In genomic region chr9:77236693-77237092, GRCh38 we compare ENCODE assay signal across 30 cellular contexts.
"Had no signal": no experiment of that assay in that cellular context is flagged by ENCODE, and none has a peak within 500 bp of the region (broad histone marks: within the 10 kb centered on the region; RNA-seq: fewer than 3 reads in every experiment).

No MANE protein-coding gene starts in this region.

- H3K27me3 ChIP-seq: neural progenitor cell, ovary, spleen, suprapubic skin, testis, tibial artery, transverse colon, upper lobe of left lung, vagina had no signal

- H3K27ac ChIP-seq: neural progenitor cell, ovary, parathyroid adenoma, psoas muscle, skin epidermis, spleen, suprapubic skin, testis, tibial artery, transverse colon, upper lobe of left lung, vagina had no signal

- H3K4me3 Mint-ChIP-seq: natural killer cell; nephron; neural progenitor cell; stimulated activated memory B cell treated with anti-CD40 and anti-IgM and Interleukin-4, amounts not matched to agents 10 μg/mL and 1 μg/mL and 100 μg/mL, for 72 hours; stimulated activated naive CD8-positive, alpha-beta T cell treated with anti-CD3 and anti-CD28 coated beads, Interleukin-15, amount 100 ng/mL, for 72 hours had no signal

- ATAC-seq: natural killer cell; psoas muscle; right cardiac atrium; sciatic nerve; stimulated activated memory B cell treated with anti-CD40 and anti-IgM and Interleukin-4, amounts not matched to agents 10 μg/mL and 1 μg/mL and 100 μg/mL, for 72 hours; stimulated activated naive CD8-positive, alpha-beta T cell treated with anti-CD3 and anti-CD28 coated beads, Interleukin-15, amount 100 ng/mL, for 72 hours; stimulated activated naive CD8-positive, alpha-beta T cell treated with anti-CD3 and anti-CD28 coated beads, Interleukin-15, Interleukin-2, amounts not matched to agents 100 U/mL and 50 U/mL, for 24 hours had no signal

- H3K4me3 ChIP-seq: neural progenitor cell, ovary, psoas muscle, skin epidermis, smooth muscle cell, spleen, suprapubic skin, testis, tibial artery, transverse colon, upper lobe of left lung, vagina had no signal

- H2AFZ ChIP-seq: neural progenitor cell, parathyroid adenoma had no signal

- H3K4me1 Mint-ChIP-seq: natural killer cell; nephron; neural progenitor cell; stimulated activated memory B cell treated with anti-CD40 and anti-IgM and Interleukin-4, amounts not matched to agents 10 μg/mL and 1 μg/mL and 100 μg/mL, for 72 hours; stimulated activated naive CD8-positive, alpha-beta T cell treated with anti-CD3 and anti-CD28 coated beads, Interleukin-15, amount 100 ng/mL, for 72 hours had no signal

- H3K79me2 ChIP-seq: parathyroid adenoma had no signal

- H3K9ac ChIP-seq: neural progenitor cell, parathyroid adenoma had no signal

- H3K4me2 ChIP-seq: neural progenitor cell, smooth muscle cell had no signal

- H3K36me3 ChIP-seq: ovary, vagina had no signal

- H3K9me3 Mint-ChIP-seq: natural killer cell; stimulated activated memory B cell treated with anti-CD40 and anti-IgM and Interleukin-4, amounts not matched to agents 10 μg/mL and 1 μg/mL and 100 μg/mL, for 72 hours; stimulated activated naive CD8-positive, alpha-beta T cell treated with anti-CD3 and anti-CD28 coated beads, Interleukin-15, amount 100 ng/mL, for 72 hours had no signal

- H3K27ac Mint-ChIP-seq: natural killer cell; nephron; neural progenitor cell; progenitor cell of endocrine pancreas; stimulated activated memory B cell treated with anti-CD40 and anti-IgM and Interleukin-4, amounts not matched to agents 10 μg/mL and 1 μg/mL and 100 μg/mL, for 72 hours had no signal

- H3K9me3 ChIP-seq: ovary, psoas muscle, spleen, suprapubic skin, testis, tibial artery, transverse colon, upper lobe of left lung, vagina had no signal

- H3K4me1 ChIP-seq: neural progenitor cell, parathyroid adenoma, psoas muscle, spleen, suprapubic skin, testis, tibial artery, transverse colon, upper lobe of left lung, vagina had no signal

- H3K27me3 Mint-ChIP-seq: progenitor cell of endocrine pancreas; stimulated activated memory B cell treated with anti-CD40 and anti-IgM and Interleukin-4, amounts not matched to agents 10 μg/mL and 1 μg/mL and 100 μg/mL, for 72 hours; stimulated activated naive CD8-positive, alpha-beta T cell treated with anti-CD3 and anti-CD28 coated beads, Interleukin-15, amount 100 ng/mL, for 72 hours had no signal

- DNase-seq: natural killer cell; occipital lobe; ovary; posterior cingulate gyrus; psoas muscle; right cardiac atrium; spleen; stimulated activated CD4-positive, alpha-beta T cell treated with anti-CD3 and anti-CD28 coated beads, Interleukin-12 subunit alpha, Interleukin-12 subunit beta, amount 100 ng/mL, for 4 hours; stimulated activated CD4-positive, alpha-beta T cell treated with anti-CD3 and anti-CD28 coated beads, Interleukin-1b, Interleukin-23, amount 100 ng/mL, for 48 hours; stimulated activated CD4-positive, alpha-beta T cell treated with anti-CD3 and anti-CD28 coated beads, Interleukin-4, amount 100 ng/mL, for 1 hour; stimulated activated CD4-positive, alpha-beta T cell treated with anti-CD3 and anti-CD28 coated beads, Interleukin-4, amount 100 ng/mL, for 4 hours; stimulated activated CD8-positive, alpha-beta memory T cell treated with anti-CD3 and anti-CD28 coated beads, Interleukin-4, amount 100 ng/mL, for 48 hours; stimulated activated naive CD4-positive, alpha-beta T cell; stimulated activated naive CD8-positive, alpha-beta T cell treated with anti-CD3 and anti-CD28 coated beads, Interleukin-15, amount 100 ng/mL, for 72 hours; stimulated activated naive CD8-positive, alpha-beta T cell treated with anti-CD3 and anti-CD28 coated beads, Interleukin-15, Interleukin-2, amounts not matched to agents 100 U/mL and 50 U/mL, for 24 hours; substantia nigra; testis; tibial artery; transverse colon; upper lobe of left lung had no signal
